ENCODE assay signal across 9 cellular contexts in genomic region chr12:120290541-120291312, GRCh38. TPM values are rescaled to one million over a fixed set of nuclear protein-coding genes. Genes with fewer than 3 reads are reported as not detected.
DNase-seq lines count a peak whose midpoint lies in the region; ATAC-seq, FAIRE-seq and TF ChIP-seq lines count a peak whose summit lies in the region.
"Had no signal": no experiment of that assay in that cellular context is flagged by ENCODE, and none has a peak within 500 bp of the region (broad histone marks: within the 10 kb centered on the region; RNA-seq: fewer than 3 reads in every experiment).

No MANE protein-coding gene starts in this region.

- CTCF ChIA-PET in activated CD4-positive, alpha-beta T cell treated with anti-CD3 and anti-CD28 coated beads, Interleukin-2, amount 10 ng/mL, durations not matched to agents 7 days and 5 days (lab: Charles Lee) = interaction anchor here (0.7 to 4.5 kb wide), 16 partner anchors 9 to 214 kb away, joined by 3 to 48 read pairs (median 4); partner anchors contain the start of genes PXN, RPLP0 and SIRT4

- no peaks in the 10 kb centered on the region for H3K27me3 ChIP-seq in pancreas

- peaks cover 4 to 10% (median 6%) of the 10 kb centered on the region in 3 donors for H3K27me3 Mint-ChIP-seq in CD14-positive monocyte (ENCODE audit: low read depth in 3 of 3)
- peaks cover 12% of the 10 kb centered on the region for H3K27me3 Mint-ChIP-seq in activated CD4-positive, alpha-beta T cell treated with anti-CD3 and anti-CD28 coated beads, Interleukin-2, amount 10 ng/mL, durations not matched to agents 7 days and 5 days

- DNase-seq in CD14-positive monocyte (ENCODE audit: low spot score) = peak; percentile 53
- DNase-seq in Kasumi-1 (lab: John Stamatoyannopoulos, UW) = peak; percentile 16 to 35
- peak; percentile 24 for DNase-seq in activated CD4-positive, alpha-beta T cell treated with anti-CD3 and anti-CD28 coated beads, Interleukin-2, amount 10 ng/mL, durations not matched to agents 7 days and 5 days
- DNase-seq in epithelial cell of prostate (ENCODE audit: low read depth, low spot score) = peak; percentile 46
- peak in 4 of 6 donors; percentile 53 to 64 (median 59) for DNase-seq in pancreas
- no peak for DNase-seq in hepatic stellate cell (ENCODE audit: low spot score)
- no peak for DNase-seq in iPS-NIHi7 (ENCODE audit: extremely low spot score)

- no peaks in the 10 kb centered on the region for H3K36me3 ChIP-seq in pancreas

- no peak overlapping the region for H3K27ac Mint-ChIP-seq in CD14-positive monocyte
- H3K27ac Mint-ChIP-seq in activated CD4-positive, alpha-beta T cell treated with anti-CD3 and anti-CD28 coated beads, Interleukin-2, amount 10 ng/mL, durations not matched to agents 7 days and 5 days = peak overlapping the region; percentile 32
- H3K27ac Mint-ChIP-seq: mesothelial cell of epicardium had no signal

- H3K4me3 Mint-ChIP-seq in CD14-positive monocyte = no peak overlapping the region
- no peak overlapping the region for H3K4me3 Mint-ChIP-seq in activated CD4-positive, alpha-beta T cell treated with anti-CD3 and anti-CD28 coated beads, Interleukin-2, amount 10 ng/mL, durations not matched to agents 7 days and 5 days
- H3K4me3 Mint-ChIP-seq: mesothelial cell of epicardium had no signal

- peaks cover 0 to 5% (median 0%) of the 10 kb centered on the region in 3 donors for H3K4me1 ChIP-seq in pancreas

- no peaks in the 10 kb centered on the region for H3K36me3 Mint-ChIP-seq in CD14-positive monocyte
- H3K36me3 Mint-ChIP-seq in activated CD4-positive, alpha-beta T cell treated with anti-CD3 and anti-CD28 coated beads, Interleukin-2, amount 10 ng/mL, durations not matched to agents 7 days and 5 days (ENCODE audit: low read depth) = no peaks in the 10 kb centered on the region
- H3K36me3 Mint-ChIP-seq: mesothelial cell of epicardium had no signal

- no peaks in the 10 kb centered on the region for H3K9me3 ChIP-seq in pancreas

- TF ChIP-seq CTCF in CD14-positive monocyte (IDR thresholded peaks at IDR 0.05) (no peak), pancreas (IDR thresholded peaks at IDR 0.05) (no peak)

- ATAC-seq in pancreas (peak; percentile 11 to 40 (median 34)), HG02588 (IDR thresholded peaks at IDR 0.05; ENCODE audit: unreplicated experiment) (no peak)

- intact Hi-C loops in CD14-positive monocyte (cut with micrococcal nuclease) = no loop called here
- intact Hi-C loops in pancreas (cut with DNase I) = no loop called here

- H3K9me3 Mint-ChIP-seq in CD14-positive monocyte = no peaks in the 10 kb centered on the region
- no peaks in the 10 kb centered on the region for H3K9me3 Mint-ChIP-seq in activated CD4-positive, alpha-beta T cell treated with anti-CD3 and anti-CD28 coated beads, Interleukin-2, amount 10 ng/mL, durations not matched to agents 7 days and 5 days
- H3K9me3 Mint-ChIP-seq: mesothelial cell of epicardium had no signal

- WGBS in pancreas, 2 donors = 17 to 20% methylated on average over 27 of the region's 27 CpGs

- H3K27ac ChIP-seq in epithelial cell of prostate (peak overlapping the region; percentile 98), pancreas (peak overlapping the region; percentile 98 to 99 (median 98))

- POLR2A ChIA-PET in activated CD4-positive, alpha-beta T cell treated with anti-CD3 and anti-CD28 coated beads, Interleukin-2, amount 10 ng/mL, durations not matched to agents 7 days and 5 days (lab: Charles Lee) = interaction anchor here (0.6 to 2.3 kb wide), 25 partner anchors 7 to 475 kb away, joined by 3 to 41 read pairs (median 4); partner anchors contain the start of genes PXN, RPLP0 and SIRT4

- peak overlapping the region in 2 of 4 donors; percentile 25 to 53 for H3K4me3 ChIP-seq in pancreas

- no peak for FAIRE-seq in pancreas (lab: Jason Lieb, UNC)

- no peaks in the 10 kb centered on the region for H3K4me1 Mint-ChIP-seq in CD14-positive monocyte
- H3K4me1 Mint-ChIP-seq in activated CD4-positive, alpha-beta T cell treated with anti-CD3 and anti-CD28 coated beads, Interleukin-2, amount 10 ng/mL, durations not matched to agents 7 days and 5 days = peaks cover 12% of the 10 kb centered on the region

RNA-seq across cellular contexts. Expression of gene RNU4-2, which starts 1.0 kb away (rescaled TPM):
- polyA plus RNA-seq in CD14-positive monocyte (10 to 100 TPM in 1 of 2 donors, not detected in 1; 52.3 TPM), pancreas (not detected)
- total RNA-seq in activated CD4-positive, alpha-beta T cell treated with anti-CD3 and anti-CD28 coated beads, Interleukin-2, amount 10 ng/mL, durations not matched to agents 7 days and 5 days = 1,000 to 10,000 TPM; 1,162 to 3,350 TPM
- 1,000 to 10,000 TPM; 3,497 to 6,395 (median 4,297) TPM for total RNA-seq in pancreas

RNA-seq across cellular contexts. Expression of gene RNU4-1, which starts 2.3 kb away (rescaled TPM):
- polyA plus RNA-seq in CD14-positive monocyte (not detected), pancreas (not detected)
- 1,000 to 10,000 TPM in 1 of 2 experiments, 100 to 1,000 TPM in 1; 672 to 1,846 TPM for total RNA-seq in activated CD4-positive, alpha-beta T cell treated with anti-CD3 and anti-CD28 coated beads, Interleukin-2, amount 10 ng/mL, durations not matched to agents 7 days and 5 days
- 1,000 to 10,000 TPM in 5 of 6 donors, 100 to 1,000 TPM in 1; 597 to 2,620 (median 1,226) TPM for total RNA-seq in pancreas

RNA-seq across cellular contexts. Expression of gene SIRT4, which starts 11.4 kb away (rescaled TPM):
- polyA plus RNA-seq in CD14-positive monocyte (under 1 TPM; 0.30 to 0.72 TPM), pancreas (1 to 10 TPM; 1.4 to 2.1 TPM)
- total RNA-seq in activated CD4-positive, alpha-beta T cell treated with anti-CD3 and anti-CD28 coated beads, Interleukin-2, amount 10 ng/mL, durations not matched to agents 7 days and 5 days = 1 to 10 TPM in 1 of 2 experiments, under 1 TPM in 1; 0.94 to 1.8 TPM
- total RNA-seq in pancreas = 1 to 10 TPM in 4 of 6 donors, under 1 TPM in 2; 0.56 to 2.4 (median 1.3) TPM

RNA-seq across cellular contexts. Expression of gene PXN, which starts 25.2 kb away (rescaled TPM):
- polyA plus RNA-seq in CD14-positive monocyte (10 to 100 TPM; 62.5 to 98.4 TPM), pancreas (10 to 100 TPM; 45.4 to 59.0 TPM)
- total RNA-seq in activated CD4-positive, alpha-beta T cell treated with anti-CD3 and anti-CD28 coated beads, Interleukin-2, amount 10 ng/mL, durations not matched to agents 7 days and 5 days = 100 to 1,000 TPM; 201 to 236 TPM
- 10 to 100 TPM; 20.9 to 37.5 (median 26.2) TPM for total RNA-seq in pancreas

RNA-seq across cellular contexts. Expression of gene PLA2G1B, which starts 36.9 kb away (rescaled TPM):
- polyA plus RNA-seq in CD14-positive monocyte (not detected), pancreas (1,000 to 10,000 TPM; 7,592 to 7,821 TPM)
- not detected for total RNA-seq in activated CD4-positive, alpha-beta T cell treated with anti-CD3 and anti-CD28 coated beads, Interleukin-2, amount 10 ng/mL, durations not matched to agents 7 days and 5 days
- total RNA-seq in pancreas = over 10,000 TPM in 2 of 6 donors, 1,000 to 10,000 TPM in 4; 4,900 to 12,528 (median 8,049) TPM
- total RNA-seq: mesothelial cell of epicardium had no signal

Comparison
In these comparisons a context has a peak if more than half of its experiments do, and no peak if none do; other contexts are left out.
1. DNase-seq: peak in CD14-positive monocyte (single experiment), Kasumi-1 (2 of 2), activated CD4-positive, alpha-beta T cell treated with anti-CD3 and anti-CD28 coated beads, Interleukin-2, amount 10 ng/mL, durations not matched to agents 7 days and 5 days (single experiment), epithelial cell of prostate (single experiment) and pancreas (4 of 6); none in hepatic stellate cell (single experiment) and iPS-NIHi7 (single experiment).